In genomic region chr3:100076544-100077529, GRCh38 we compare ENCODE assay signal across 16 cellular contexts. TPM values are rescaled to one million over a fixed set of nuclear protein-coding genes. Genes with fewer than 3 reads are reported as not detected.
DNase-seq lines count a peak whose midpoint lies in the region; ATAC-seq and TF ChIP-seq lines count a peak whose summit lies in the region.
"Had no signal": no experiment of that assay in that cellular context is flagged by ENCODE, and none has a peak within 500 bp of the region (broad histone marks: within the 10 kb centered on the region; RNA-seq: fewer than 3 reads in every experiment).

No MANE protein-coding gene starts in this region.

- TF ChIP-seq CTCF in HL-60 (IDR thresholded peaks at IDR 0.05; ENCODE audit: insufficient read depth, low read length) = no peak
- no peak for TF ChIP-seq CTCF in hepatocyte (IDR thresholded peaks at IDR 0.05; ENCODE audit: poor library complexity)
- no peak for TF ChIP-seq CTCF in osteoblast (IDR thresholded peaks at IDR 0.05; ENCODE audit: extremely low read depth, low read depth, low read length)

- H3K27ac ChIP-seq in HL-60 (replicated peaks) = peak overlapping the region; percentile 93
- H3K27ac ChIP-seq in hepatocyte = peak overlapping the region; percentile 94
- H3K27ac ChIP-seq in osteoblast (ENCODE audit: low read depth, low read length) = no peak overlapping the region
- H3K27ac ChIP-seq: parathyroid adenoma had no signal

- H3K79me2 ChIP-seq in hepatocyte (no peaks in the 10 kb centered on the region), osteoblast (ENCODE audit: insufficient read depth, low read length) (no peaks in the 10 kb centered on the region)
- H3K79me2 ChIP-seq: parathyroid adenoma had no signal

- H3K4me1 ChIP-seq in hepatocyte (ENCODE audit: insufficient read depth) (peaks cover 53% of the 10 kb centered on the region), osteoblast (ENCODE audit: insufficient read depth, low read length) (peaks cover 39% of the 10 kb centered on the region)
- H3K4me1 ChIP-seq: parathyroid adenoma had no signal

- DNase-seq in HL-60 (ENCODE audit: low read depth in 1 of 2, low spot score in 1 of 2) (no peak), amniotic epithelial cell (ENCODE audit: low read depth) (peak; percentile 92), hepatocyte (ENCODE audit: low spot score) (peak; percentile 18), osteoblast (ENCODE audit: insufficient read length, low spot score, missing footprints) (peak; percentile 23), superior temporal gyrus (ENCODE audit: extremely low spot score) (no peak)
- DNase-seq: activated T-cell treated with anti-CD3 and anti-CD28 coated beads, Interleukin-2, amount 50 U/mL, for 4 hours; glutamatergic neuron; Kasumi-1; left cardiac atrium; NCI-H2081 treated with DMSO at 0.1 percent for 48 hours; SK-N-SH; stimulated activated CD4-positive, alpha-beta T cell treated with anti-CD3 and anti-CD28 coated beads, Interleukin-1b, Interleukin-23, amount 100 ng/mL, for 48 hours had no signal

- peak overlapping the region; percentile 65 for H3K4me2 ChIP-seq in hepatocyte
- H3K4me2 ChIP-seq in osteoblast (ENCODE audit: insufficient read depth, low read length) = no peak overlapping the region
- H3K4me2 ChIP-seq: SK-N-SH had no signal

- TF ChIP-seq POLR2A in GM18505 (IDR thresholded peaks at IDR 0.05; ENCODE audit: borderline replicate concordance, extremely low read depth, insufficient read depth, insufficient read length) = no peak

- WGBS in hepatocyte (ENCODE audit: low lambda C conversion rate, missing lambda C conversion rate) = 27% methylated on average over 8 of the region's 8 CpGs

- H3K9me2 ChIP-seq in hepatocyte (replicated peaks; ENCODE audit: insufficient read depth) = no peaks in the 10 kb centered on the region
- H3K9me2 ChIP-seq: SK-N-SH had no signal

- no peak overlapping the region for H3K4me3 ChIP-seq in HL-60 (replicated peaks; ENCODE audit: insufficient read depth, low read length)
- no peak overlapping the region for H3K4me3 ChIP-seq in hepatocyte
- no peak overlapping the region for H3K4me3 ChIP-seq in osteoblast (ENCODE audit: insufficient read depth, low read length)

- ATAC-seq in GM18505 (IDR thresholded peaks at IDR 0.05; ENCODE audit: unreplicated experiment) (no peak), HG02973 (IDR thresholded peaks at IDR 0.05; ENCODE audit: unreplicated experiment) (no peak), HG02642 (IDR thresholded peaks at IDR 0.05; ENCODE audit: poor library complexity, unreplicated experiment) (no peak)
- ATAC-seq: activated T-cell treated with anti-CD3 and anti-CD28 coated beads, Interleukin-2, amount 50 U/mL, for 4 hours had no signal

- H3K27me3 ChIP-seq in HL-60 (ENCODE audit: insufficient read depth, poor library complexity, severe bottlenecking) = no peaks in the 10 kb centered on the region
- no peaks in the 10 kb centered on the region for H3K27me3 ChIP-seq in hepatocyte
- H3K27me3 ChIP-seq in osteoblast (ENCODE audit: insufficient read depth, low read length) = no peaks in the 10 kb centered on the region

- H3K9me3 ChIP-seq in hepatocyte (ENCODE audit: low read depth) (no peaks in the 10 kb centered on the region), osteoblast (ENCODE audit: low read depth, low read length) (no peaks in the 10 kb centered on the region)
- H3K9me3 ChIP-seq: SK-N-SH had no signal

- H4K20me1 ChIP-seq in hepatocyte (ENCODE audit: insufficient read depth, poor library complexity, severe bottlenecking) = no peaks in the 10 kb centered on the region
- no peaks in the 10 kb centered on the region for H4K20me1 ChIP-seq in osteoblast (ENCODE audit: insufficient read depth, low read length)

- H2AFZ ChIP-seq in hepatocyte = no peak overlapping the region
- H2AFZ ChIP-seq in osteoblast (ENCODE audit: low read length) = no peak overlapping the region
- H2AFZ ChIP-seq: parathyroid adenoma had no signal

- H3K36me3 ChIP-seq in hepatocyte (replicated peaks; ENCODE audit: insufficient read depth, low read depth) (no peaks in the 10 kb centered on the region), osteoblast (ENCODE audit: insufficient read depth, low read length) (no peaks in the 10 kb centered on the region)

RNA-seq across cellular contexts. Expression of gene FILIP1L, which starts 37.5 kb away (rescaled TPM):
- total RNA-seq in hepatocyte (48.2 and 54.9 TPM in 2 replicates), osteoblast (5.8 and 5.9 TPM in 2 replicates)
- 40.5 and 49.4 TPM in 2 replicates for polyA plus RNA-seq in hepatocyte

Comparison
In these comparisons a context has a peak if more than half of its experiments do, and no peak if none do; other contexts are left out.
1. DNase-seq: peak in amniotic epithelial cell (single experiment), hepatocyte (single experiment) and osteoblast (single experiment); none in HL-60 (0 of 2) and superior temporal gyrus (single experiment).